10 cellular contexts compared by ENCODE assay signal in genomic region chr7:1034769-1035168, GRCh38. TPM values are rescaled to one million over a fixed set of nuclear protein-coding genes. Genes with fewer than 3 reads are reported as not detected.
"Had no signal": no experiment of that assay in that cellular context is flagged by ENCODE, and none has a peak within 500 bp of the region (broad histone marks: within the 10 kb centered on the region; RNA-seq: fewer than 3 reads in every experiment).

No MANE protein-coding gene starts in this region.

RNA-seq across cellular contexts. Expression of gene GPR146, which starts 9.6 kb away (rescaled TPM):
- total RNA-seq: neural crest cell had no signal

RNA-seq across cellular contexts. Expression of gene CYP2W1, which starts 51.8 kb away (rescaled TPM):
- total RNA-seq: naive thymus-derived CD8-positive, alpha-beta T cell; natural killer cell treated with Interleukin-12 subunit alpha and Interleukin-12 subunit beta and Interleukin-15 and Interleukin-18, amount 100 ng/mL, for 72 hours; neural crest cell; omental fat pad; osteocyte; posterior vena cava; pulmonary artery endothelial cell; right atrium auricular region; smooth muscle cell; upper lobe of right lung had no signal
- polyA plus RNA-seq: naive thymus-derived CD8-positive, alpha-beta T cell; smooth muscle cell had no signal

RNA-seq across cellular contexts. Expression of gene GPER1, which starts 53.1 kb away (rescaled TPM):
- total RNA-seq: natural killer cell treated with Interleukin-12 subunit alpha and Interleukin-12 subunit beta and Interleukin-15 and Interleukin-18, amount 100 ng/mL, for 72 hours had no signal
